ENCODE assay signal across 1 cellular context in the genomic region with DNA sequence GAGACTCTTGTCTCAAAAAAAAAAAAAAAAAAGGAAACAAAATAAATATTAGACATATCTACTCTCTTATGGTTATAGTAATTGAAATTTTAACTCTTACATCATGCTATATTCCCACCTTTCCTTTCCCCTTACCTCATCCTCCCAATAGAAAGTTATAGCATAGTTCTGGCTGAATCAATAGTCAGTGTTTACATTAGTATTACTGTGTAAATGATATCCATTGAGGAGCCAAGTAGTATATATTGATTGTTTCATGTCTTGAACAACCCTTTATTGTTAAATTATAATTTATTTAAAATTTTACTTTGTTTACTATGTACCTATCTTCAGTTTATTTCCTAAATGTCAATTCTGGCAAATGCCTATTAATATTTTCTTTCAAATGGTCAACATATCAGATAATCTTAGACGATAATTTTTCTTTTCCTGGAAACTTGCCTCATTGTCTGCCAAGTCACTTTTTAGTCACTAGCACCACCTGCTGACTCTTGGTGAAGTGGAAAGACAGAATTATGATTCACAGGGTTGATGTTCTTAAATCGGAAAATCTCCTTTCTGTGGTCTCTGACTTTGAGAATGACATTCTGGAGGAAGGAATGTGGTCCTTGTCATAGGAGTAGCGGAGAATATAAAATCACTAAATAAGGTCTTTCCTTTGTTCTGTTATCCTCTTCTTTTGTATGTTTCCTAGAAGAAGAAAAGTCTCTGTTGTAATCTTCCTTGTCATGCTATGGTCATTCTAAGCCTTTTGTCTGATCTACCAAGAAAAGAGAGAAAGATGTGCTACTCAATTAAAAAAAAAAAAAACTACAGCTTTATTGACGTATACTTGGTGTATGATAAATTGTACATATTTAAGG.
A peak's percentile ranks its signal among the peaks of the same experiment; 100 is the strongest.
TF ChIP-seq lines count a peak whose summit lies in the region.

No MANE protein-coding gene starts in this region.

TF ChIP-seq in K562, 482 proteins besides CTCF, POLR2A, EP300 and RAD21 (continued from another document and continues in another):
- TF ChIP-seq, protein P1, sequence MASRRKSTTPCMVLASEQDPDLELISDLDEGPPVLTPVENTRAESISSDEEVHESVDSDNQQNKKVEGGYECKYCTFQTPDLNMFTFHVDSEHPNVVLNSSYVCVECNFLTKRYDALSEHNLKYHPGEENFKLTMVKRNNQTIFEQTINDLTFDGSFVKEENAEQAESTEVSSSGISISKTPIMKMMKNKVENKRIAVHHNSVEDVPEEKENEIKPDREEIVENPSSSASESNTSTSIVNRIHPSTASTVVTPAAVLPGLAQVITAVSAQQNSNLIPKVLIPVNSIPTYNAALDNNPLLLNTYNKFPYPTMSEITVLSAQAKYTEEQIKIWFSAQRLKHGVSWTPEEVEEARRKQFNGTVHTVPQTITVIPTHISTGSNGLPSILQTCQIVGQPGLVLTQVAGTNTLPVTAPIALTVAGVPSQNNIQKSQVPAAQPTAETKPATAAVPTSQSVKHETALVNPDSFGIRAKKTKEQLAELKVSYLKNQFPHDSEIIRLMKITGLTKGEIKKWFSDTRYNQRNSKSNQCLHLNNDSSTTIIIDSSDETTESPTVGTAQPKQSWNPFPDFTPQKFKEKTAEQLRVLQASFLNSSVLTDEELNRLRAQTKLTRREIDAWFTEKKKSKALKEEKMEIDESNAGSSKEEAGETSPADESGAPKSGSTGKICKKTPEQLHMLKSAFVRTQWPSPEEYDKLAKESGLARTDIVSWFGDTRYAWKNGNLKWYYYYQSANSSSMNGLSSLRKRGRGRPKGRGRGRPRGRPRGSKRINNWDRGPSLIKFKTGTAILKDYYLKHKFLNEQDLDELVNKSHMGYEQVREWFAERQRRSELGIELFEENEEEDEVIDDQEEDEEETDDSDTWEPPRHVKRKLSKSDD (conservative IDR thresholded peaks at IDR 0.05; ENCODE audit: low read length): no peak
- TF ChIP-seq C11orf30 (IDR thresholded peaks at IDR 0.05; ENCODE audit: low read depth): no peak
- TF ChIP-seq BRD9 (IDR thresholded peaks at IDR 0.05; ENCODE audit: low read depth, partially characterized antibody): peak; percentile 69
- no peak for TF ChIP-seq POLR3G (IDR thresholded peaks at IDR 0.05; ENCODE audit: extremely low read depth, insufficient read length, insufficient replicate concordance)
- no peak for TF ChIP-seq HDAC8 (tag; IDR thresholded peaks at IDR 0.05)
- TF ChIP-seq MAZ (CRISPR knock-in tag; conservative IDR thresholded peaks at IDR 0.05 in 1 of 2, IDR thresholded peaks at IDR 0.05 in 1 of 2): peak in 1 of 2 experiments; percentile 56; a peak in 1 of 4 replicates
- peak; percentile 49; the same call in 1 of the 2 replicates for TF ChIP-seq ATF7 (IDR thresholded peaks at IDR 0.05)
- TF ChIP-seq, protein P2, sequence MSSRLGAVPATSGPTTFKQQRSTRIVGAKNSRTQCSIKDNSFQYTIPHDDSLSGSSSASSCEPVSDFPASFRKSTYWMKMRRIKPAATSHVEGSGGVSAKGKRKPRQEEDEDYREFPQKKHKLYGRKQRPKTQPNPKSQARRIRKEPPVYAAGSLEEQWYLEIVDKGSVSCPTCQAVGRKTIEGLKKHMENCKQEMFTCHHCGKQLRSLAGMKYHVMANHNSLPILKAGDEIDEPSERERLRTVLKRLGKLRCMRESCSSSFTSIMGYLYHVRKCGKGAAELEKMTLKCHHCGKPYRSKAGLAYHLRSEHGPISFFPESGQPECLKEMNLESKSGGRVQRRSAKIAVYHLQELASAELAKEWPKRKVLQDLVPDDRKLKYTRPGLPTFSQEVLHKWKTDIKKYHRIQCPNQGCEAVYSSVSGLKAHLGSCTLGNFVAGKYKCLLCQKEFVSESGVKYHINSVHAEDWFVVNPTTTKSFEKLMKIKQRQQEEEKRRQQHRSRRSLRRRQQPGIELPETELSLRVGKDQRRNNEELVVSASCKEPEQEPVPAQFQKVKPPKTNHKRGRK (tag; IDR thresholded peaks at IDR 0.05): no peak
- TF ChIP-seq, protein P3, sequence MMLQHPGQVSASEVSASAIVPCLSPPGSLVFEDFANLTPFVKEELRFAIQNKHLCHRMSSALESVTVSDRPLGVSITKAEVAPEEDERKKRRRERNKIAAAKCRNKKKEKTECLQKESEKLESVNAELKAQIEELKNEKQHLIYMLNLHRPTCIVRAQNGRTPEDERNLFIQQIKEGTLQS (IDR thresholded peaks at IDR 0.05): peak; percentile 55; the same call in 1 of the 2 replicates
- TF ChIP-seq, protein P3 (CRISPR knock-in tag; conservative IDR thresholded peaks at IDR 0.05): no peak
- TF ChIP-seq, protein P4, sequence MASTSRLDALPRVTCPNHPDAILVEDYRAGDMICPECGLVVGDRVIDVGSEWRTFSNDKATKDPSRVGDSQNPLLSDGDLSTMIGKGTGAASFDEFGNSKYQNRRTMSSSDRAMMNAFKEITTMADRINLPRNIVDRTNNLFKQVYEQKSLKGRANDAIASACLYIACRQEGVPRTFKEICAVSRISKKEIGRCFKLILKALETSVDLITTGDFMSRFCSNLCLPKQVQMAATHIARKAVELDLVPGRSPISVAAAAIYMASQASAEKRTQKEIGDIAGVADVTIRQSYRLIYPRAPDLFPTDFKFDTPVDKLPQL (IDR thresholded peaks at IDR 0.05; ENCODE audit: extremely low read depth, insufficient read length): no peak
- TF ChIP-seq SIN3B (IDR thresholded peaks at IDR 0.05; ENCODE audit: low read depth): no peak
- TF ChIP-seq, protein P5, sequence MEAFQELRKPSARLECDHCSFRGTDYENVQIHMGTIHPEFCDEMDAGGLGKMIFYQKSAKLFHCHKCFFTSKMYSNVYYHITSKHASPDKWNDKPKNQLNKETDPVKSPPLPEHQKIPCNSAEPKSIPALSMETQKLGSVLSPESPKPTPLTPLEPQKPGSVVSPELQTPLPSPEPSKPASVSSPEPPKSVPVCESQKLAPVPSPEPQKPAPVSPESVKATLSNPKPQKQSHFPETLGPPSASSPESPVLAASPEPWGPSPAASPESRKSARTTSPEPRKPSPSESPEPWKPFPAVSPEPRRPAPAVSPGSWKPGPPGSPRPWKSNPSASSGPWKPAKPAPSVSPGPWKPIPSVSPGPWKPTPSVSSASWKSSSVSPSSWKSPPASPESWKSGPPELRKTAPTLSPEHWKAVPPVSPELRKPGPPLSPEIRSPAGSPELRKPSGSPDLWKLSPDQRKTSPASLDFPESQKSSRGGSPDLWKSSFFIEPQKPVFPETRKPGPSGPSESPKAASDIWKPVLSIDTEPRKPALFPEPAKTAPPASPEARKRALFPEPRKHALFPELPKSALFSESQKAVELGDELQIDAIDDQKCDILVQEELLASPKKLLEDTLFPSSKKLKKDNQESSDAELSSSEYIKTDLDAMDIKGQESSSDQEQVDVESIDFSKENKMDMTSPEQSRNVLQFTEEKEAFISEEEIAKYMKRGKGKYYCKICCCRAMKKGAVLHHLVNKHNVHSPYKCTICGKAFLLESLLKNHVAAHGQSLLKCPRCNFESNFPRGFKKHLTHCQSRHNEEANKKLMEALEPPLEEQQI (IDR thresholded peaks at IDR 0.05): peak; percentile 76
- TF ChIP-seq, protein P6, sequence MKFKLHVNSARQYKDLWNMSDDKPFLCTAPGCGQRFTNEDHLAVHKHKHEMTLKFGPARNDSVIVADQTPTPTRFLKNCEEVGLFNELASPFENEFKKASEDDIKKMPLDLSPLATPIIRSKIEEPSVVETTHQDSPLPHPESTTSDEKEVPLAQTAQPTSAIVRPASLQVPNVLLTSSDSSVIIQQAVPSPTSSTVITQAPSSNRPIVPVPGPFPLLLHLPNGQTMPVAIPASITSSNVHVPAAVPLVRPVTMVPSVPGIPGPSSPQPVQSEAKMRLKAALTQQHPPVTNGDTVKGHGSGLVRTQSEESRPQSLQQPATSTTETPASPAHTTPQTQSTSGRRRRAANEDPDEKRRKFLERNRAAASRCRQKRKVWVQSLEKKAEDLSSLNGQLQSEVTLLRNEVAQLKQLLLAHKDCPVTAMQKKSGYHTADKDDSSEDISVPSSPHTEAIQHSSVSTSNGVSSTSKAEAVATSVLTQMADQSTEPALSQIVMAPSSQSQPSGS (CRISPR knock-in tag; IDR thresholded peaks at IDR 0.05): no peak
- 0 out of 4 replicates have a peak, but pooled peaks of 1 of the 2 experiments have one; percentile 13 for TF ChIP-seq TBL1XR1 (IDR thresholded peaks at IDR 0.05; ENCODE audit: low read length in 2 of 2)
- no peak for TF ChIP-seq FIP1L1 (IDR thresholded peaks at IDR 0.05; ENCODE audit: low read depth, low read length, poor library complexity, severe bottlenecking)
- no peak for TF ChIP-seq CSDE1 (IDR thresholded peaks at IDR 0.05)
- TF ChIP-seq, protein P7, sequence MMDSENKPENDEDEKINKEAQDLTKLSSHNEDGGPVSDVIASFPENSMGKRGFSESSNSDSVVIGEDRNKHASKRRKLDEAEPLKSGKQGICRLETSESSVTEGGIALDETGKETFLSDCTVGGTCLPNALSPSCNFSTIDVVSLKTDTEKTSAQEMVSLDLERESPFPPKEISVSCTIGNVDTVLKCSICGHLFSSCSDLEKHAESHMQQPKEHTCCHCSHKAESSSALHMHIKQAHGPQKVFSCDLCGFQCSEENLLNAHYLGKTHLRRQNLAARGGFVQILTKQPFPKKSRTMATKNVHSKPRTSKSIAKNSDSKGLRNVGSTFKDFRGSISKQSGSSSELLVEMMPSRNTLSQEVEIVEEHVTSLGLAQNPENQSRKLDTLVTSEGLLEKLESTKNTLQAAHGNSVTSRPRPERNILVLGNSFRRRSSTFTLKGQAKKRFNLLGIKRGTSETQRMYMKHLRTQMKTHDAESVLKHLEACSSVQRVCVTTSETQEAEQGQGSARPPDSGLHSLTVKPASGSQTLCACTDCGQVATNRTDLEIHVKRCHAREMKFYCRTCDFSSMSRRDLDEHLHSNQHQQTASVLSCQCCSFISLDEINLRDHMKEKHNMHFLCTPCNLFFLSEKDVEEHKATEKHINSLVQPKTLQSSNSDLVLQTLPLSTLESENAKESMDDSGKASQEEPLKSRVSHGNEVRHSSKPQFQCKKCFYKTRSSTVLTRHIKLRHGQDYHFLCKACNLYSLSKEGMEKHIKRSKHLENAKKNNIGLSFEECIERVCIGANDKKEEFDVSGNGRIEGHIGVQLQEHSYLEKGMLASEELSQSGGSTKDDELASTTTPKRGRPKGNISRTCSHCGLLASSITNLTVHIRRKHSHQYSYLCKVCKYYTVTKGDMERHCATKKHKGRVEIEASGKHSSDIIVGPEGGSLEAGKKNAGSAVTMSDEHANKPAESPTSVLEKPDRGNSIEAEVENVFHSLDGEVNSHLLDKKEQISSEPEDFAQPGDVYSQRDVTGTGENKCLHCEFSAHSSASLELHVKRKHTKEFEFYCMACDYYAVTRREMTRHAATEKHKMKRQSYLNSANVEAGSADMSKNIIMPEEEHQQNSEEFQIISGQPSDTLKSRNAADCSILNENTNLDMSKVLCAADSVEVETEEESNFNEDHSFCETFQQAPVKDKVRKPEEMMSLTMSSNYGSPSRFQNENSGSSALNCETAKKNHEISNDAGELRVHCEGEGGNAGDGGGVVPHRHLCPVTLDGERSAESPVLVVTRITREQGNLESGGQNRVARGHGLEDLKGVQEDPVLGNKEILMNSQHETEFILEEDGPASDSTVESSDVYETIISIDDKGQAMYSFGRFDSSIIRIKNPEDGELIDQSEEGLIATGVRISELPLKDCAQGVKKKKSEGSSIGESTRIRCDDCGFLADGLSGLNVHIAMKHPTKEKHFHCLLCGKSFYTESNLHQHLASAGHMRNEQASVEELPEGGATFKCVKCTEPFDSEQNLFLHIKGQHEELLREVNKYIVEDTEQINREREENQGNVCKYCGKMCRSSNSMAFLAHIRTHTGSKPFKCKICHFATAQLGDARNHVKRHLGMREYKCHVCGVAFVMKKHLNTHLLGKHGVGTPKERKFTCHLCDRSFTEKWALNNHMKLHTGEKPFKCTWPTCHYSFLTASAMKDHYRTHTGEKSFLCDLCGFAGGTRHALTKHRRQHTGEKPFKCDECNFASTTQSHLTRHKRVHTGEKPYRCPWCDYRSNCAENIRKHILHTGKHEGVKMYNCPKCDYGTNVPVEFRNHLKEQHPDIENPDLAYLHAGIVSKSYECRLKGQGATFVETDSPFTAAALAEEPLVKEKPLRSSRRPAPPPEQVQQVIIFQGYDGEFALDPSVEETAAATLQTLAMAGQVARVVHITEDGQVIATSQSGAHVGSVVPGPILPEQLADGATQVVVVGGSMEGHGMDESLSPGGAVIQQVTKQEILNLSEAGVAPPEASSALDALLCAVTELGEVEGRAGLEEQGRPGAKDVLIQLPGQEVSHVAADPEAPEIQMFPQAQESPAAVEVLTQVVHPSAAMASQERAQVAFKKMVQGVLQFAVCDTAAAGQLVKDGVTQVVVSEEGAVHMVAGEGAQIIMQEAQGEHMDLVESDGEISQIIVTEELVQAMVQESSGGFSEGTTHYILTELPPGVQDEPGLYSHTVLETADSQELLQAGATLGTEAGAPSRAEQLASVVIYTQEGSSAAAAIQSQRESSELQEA (IDR thresholded peaks at IDR 0.05; ENCODE audit: low read depth): no peak
- TF ChIP-seq, protein P8, sequence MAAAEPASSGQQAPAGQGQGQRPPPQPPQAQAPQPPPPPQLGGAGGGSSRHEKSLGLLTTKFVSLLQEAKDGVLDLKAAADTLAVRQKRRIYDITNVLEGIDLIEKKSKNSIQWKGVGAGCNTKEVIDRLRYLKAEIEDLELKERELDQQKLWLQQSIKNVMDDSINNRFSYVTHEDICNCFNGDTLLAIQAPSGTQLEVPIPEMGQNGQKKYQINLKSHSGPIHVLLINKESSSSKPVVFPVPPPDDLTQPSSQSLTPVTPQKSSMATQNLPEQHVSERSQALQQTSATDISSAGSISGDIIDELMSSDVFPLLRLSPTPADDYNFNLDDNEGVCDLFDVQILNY (CRISPR knock-in tag; IDR thresholded peaks at IDR 0.05): no peak
- TF ChIP-seq, protein P9, sequence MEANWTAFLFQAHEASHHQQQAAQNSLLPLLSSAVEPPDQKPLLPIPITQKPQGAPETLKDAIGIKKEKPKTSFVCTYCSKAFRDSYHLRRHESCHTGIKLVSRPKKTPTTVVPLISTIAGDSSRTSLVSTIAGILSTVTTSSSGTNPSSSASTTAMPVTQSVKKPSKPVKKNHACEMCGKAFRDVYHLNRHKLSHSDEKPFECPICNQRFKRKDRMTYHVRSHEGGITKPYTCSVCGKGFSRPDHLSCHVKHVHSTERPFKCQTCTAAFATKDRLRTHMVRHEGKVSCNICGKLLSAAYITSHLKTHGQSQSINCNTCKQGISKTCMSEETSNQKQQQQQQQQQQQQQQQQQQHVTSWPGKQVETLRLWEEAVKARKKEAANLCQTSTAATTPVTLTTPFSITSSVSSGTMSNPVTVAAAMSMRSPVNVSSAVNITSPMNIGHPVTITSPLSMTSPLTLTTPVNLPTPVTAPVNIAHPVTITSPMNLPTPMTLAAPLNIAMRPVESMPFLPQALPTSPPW (CRISPR knock-in tag; IDR thresholded peaks at IDR 0.05): peak; percentile 40; the same call in 1 of the 2 replicates
